ENCODE assay signal across 28 cellular contexts in the genomic region with DNA sequence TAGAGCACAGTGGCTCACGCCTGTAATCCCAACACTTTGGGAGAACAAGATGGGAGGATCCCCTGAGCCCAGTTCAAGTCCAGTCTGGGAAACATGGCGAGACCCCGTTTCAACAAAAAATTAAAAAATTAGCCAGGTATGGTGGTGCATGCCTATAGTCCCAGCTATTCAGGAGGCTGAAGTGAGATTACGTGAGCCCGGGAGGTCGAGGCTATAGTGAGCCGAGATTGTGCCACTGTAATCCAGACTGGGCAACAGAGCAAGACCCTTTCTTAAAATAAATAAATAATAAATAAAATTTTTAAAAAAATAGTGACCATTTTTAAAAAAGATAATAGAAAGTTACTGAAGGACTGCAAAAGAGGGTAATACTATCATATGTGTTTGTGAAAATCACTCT.
"Had no signal": no experiment of that assay in that cellular context is flagged by ENCODE, and none has a peak within 500 bp of the region (broad histone marks: within the 10 kb centered on the region; RNA-seq: fewer than 3 reads in every experiment).

No MANE protein-coding gene starts in this region.

- H3K9me3 ChIP-seq: colonic mucosa, esophagus muscularis mucosa, esophagus squamous epithelium, gastrocnemius medialis, gastroesophageal sphincter, heart left ventricle, heart right ventricle had no signal

- H3K4me3 ChIP-seq: colonic mucosa, coronary artery, dorsolateral prefrontal cortex, esophagus muscularis mucosa, esophagus squamous epithelium, gastrocnemius medialis, gastroesophageal sphincter, heart left ventricle, heart right ventricle had no signal

- H3K36me3 ChIP-seq: colonic mucosa had no signal

- FAIRE-seq: colon, endometrium, endothelial cell of umbilical vein, frontal cortex had no signal

- ATAC-seq: effector memory CD8-positive, alpha-beta T cell; esophagus mucosa; foreskin keratinocyte; gastrocnemius medialis; gastroesophageal sphincter; heart left ventricle; heart right ventricle had no signal

- H3K27me3 ChIP-seq: colonic mucosa, dorsolateral prefrontal cortex, esophagus muscularis mucosa, esophagus squamous epithelium, foreskin keratinocyte, gastrocnemius medialis, gastroesophageal sphincter, heart left ventricle, heart right ventricle had no signal

- H3K27ac ChIP-seq: colonic mucosa, coronary artery, dorsolateral prefrontal cortex, epithelial cell of prostate, esophagus muscularis mucosa, esophagus squamous epithelium, foreskin keratinocyte, gastrocnemius medialis, gastroesophageal sphincter, heart left ventricle, heart right ventricle had no signal

- H3K4me1 ChIP-seq: colonic mucosa, esophagus squamous epithelium, foreskin keratinocyte, gastrocnemius medialis, heart left ventricle, heart right ventricle had no signal

- DNase-seq: colonic mucosa; cortex of kidney; dermis blood vessel endothelial cell; dorsolateral prefrontal cortex; effector CD4-positive, alpha-beta T cell; effector CD8-positive, alpha-beta T cell; effector memory CD4-positive, alpha-beta T cell; effector memory CD8-positive, alpha-beta T cell; endodermal cell; erythroblast; esophagus squamous epithelium; foreskin fibroblast; foreskin keratinocyte; foreskin melanocyte; gastrocnemius medialis; glutamatergic neuron; head of caudate nucleus; heart left ventricle; heart right ventricle had no signal
